16 cellular contexts compared by ENCODE assay signal in the genomic region with DNA sequence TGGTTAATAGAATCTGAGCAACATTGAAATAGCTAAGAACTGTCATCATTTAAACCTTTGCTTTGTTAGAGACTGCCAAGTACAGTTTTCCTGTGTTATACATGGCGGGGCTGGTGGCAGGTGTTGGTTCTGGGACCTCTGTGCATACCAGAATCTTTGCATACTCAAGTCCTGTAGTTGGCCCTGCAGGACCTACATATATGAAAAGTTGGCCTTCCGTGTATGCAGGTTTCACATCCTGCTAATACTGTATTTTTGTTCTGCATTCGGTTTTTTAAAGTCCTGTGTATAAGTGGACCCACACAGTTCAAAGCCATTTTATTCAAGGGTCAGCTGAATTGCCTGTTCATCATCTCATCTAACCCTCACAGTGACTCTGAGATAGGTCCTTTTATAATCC. TPM values are rescaled to one million over a fixed set of nuclear protein-coding genes. Genes with fewer than 3 reads are reported as not detected.
DNase-seq lines count a peak whose midpoint lies in the region; ATAC-seq and TF ChIP-seq lines count a peak whose summit lies in the region.
"Had no signal": no experiment of that assay in that cellular context is flagged by ENCODE, and none has a peak within 500 bp of the region (broad histone marks: within the 10 kb centered on the region; RNA-seq: fewer than 3 reads in every experiment).

No MANE protein-coding gene starts in this region.

- peaks cover 19% of the 10 kb centered on the region for H3K4me1 ChIP-seq in CD8-positive, alpha-beta T cell (ENCODE audit: insufficient read depth, low read length)
- H3K4me1 ChIP-seq in upper lobe of right lung = peaks cover 20% of the 10 kb centered on the region

- peak overlapping the region; percentile 73 for H3K27ac Mint-ChIP-seq in CD8-positive, alpha-beta T cell
- H3K27ac Mint-ChIP-seq in Calu3 (ENCODE audit: unreplicated experiment) = no peak overlapping the region

- no peak for DNase-seq in CD8-positive, alpha-beta T cell
- DNase-seq in KBM-7 (no peak), NCI-H1930 (lab: John Stamatoyannopoulos, UW) (no peak), Calu3 (no peak), upper lobe of right lung (no peak)
- DNase-seq: activated CD4-positive, alpha-beta T cell treated with anti-CD3 and anti-CD28 coated beads for 4 hours; DMS79; hippocampal formation; MM.1S; NCI-H524; stimulated activated naive CD8-positive, alpha-beta T cell treated with anti-CD3 and anti-CD28 coated beads, Interleukin-15, Interleukin-2, amounts not matched to agents 100 U/mL and 50 U/mL, for 24 hours had no signal

- H3K9me3 Mint-ChIP-seq in CD8-positive, alpha-beta T cell = no peaks in the 10 kb centered on the region
- H3K9me3 Mint-ChIP-seq in Calu3 (ENCODE audit: low read depth, unreplicated experiment) = no peaks in the 10 kb centered on the region

- peaks cover 67% of the 10 kb centered on the region for H3K36me3 Mint-ChIP-seq in CD8-positive, alpha-beta T cell
- peaks cover 40% of the 10 kb centered on the region for H3K36me3 Mint-ChIP-seq in Calu3 (ENCODE audit: insufficient read depth, unreplicated experiment)

- H3K4me3 Mint-ChIP-seq in CD8-positive, alpha-beta T cell = no peak overlapping the region
- no peak overlapping the region for H3K4me3 Mint-ChIP-seq in Calu3 (ENCODE audit: low read depth, unreplicated experiment)

- no peaks in the 10 kb centered on the region for H3K27me3 Mint-ChIP-seq in CD8-positive, alpha-beta T cell (ENCODE audit: low read depth)
- H3K27me3 Mint-ChIP-seq in Calu3 (ENCODE audit: unreplicated experiment) = no peaks in the 10 kb centered on the region

- peaks cover 29% of the 10 kb centered on the region for H3K36me3 ChIP-seq in CD8-positive, alpha-beta T cell (ENCODE audit: insufficient read depth, low read length)
- peaks cover 55% of the 10 kb centered on the region for H3K36me3 ChIP-seq in upper lobe of right lung

- no peak for ATAC-seq in CD8-positive, alpha-beta T cell
- peak; percentile 89 for ATAC-seq in GM19395 (IDR thresholded peaks at IDR 0.05; ENCODE audit: unreplicated experiment)
- ATAC-seq in HG02678 (IDR thresholded peaks at IDR 0.05; ENCODE audit: unreplicated experiment) = peak; percentile 94
- ATAC-seq in HG03432 (IDR thresholded peaks at IDR 0.05; ENCODE audit: unreplicated experiment) = peak; percentile 65
- ATAC-seq in upper lobe of right lung = no peak
- ATAC-seq: stimulated activated naive CD8-positive, alpha-beta T cell treated with anti-CD3 and anti-CD28 coated beads, Interleukin-15, Interleukin-2, amounts not matched to agents 100 U/mL and 50 U/mL, for 24 hours had no signal

- peaks cover 22% of the 10 kb centered on the region for H3K4me1 Mint-ChIP-seq in CD8-positive, alpha-beta T cell (ENCODE audit: low read depth)
- peaks cover 12% of the 10 kb centered on the region for H3K4me1 Mint-ChIP-seq in Calu3 (ENCODE audit: low read depth, unreplicated experiment)

- BruUV-seq in Calu3 (replicated peaks; lab: Mats Ljungman, UMichigan) = no TSS peak

- no peak for TF ChIP-seq CTCF in CD8-positive, alpha-beta T cell (IDR thresholded peaks at IDR 0.05)
- TF ChIP-seq CTCF in Calu3 (IDR thresholded peaks at IDR 0.05; ENCODE audit: unreplicated experiment) (no peak), upper lobe of right lung (IDR thresholded peaks at IDR 0.05) (no peak)

- POLR2A ChIA-PET in CD8-positive, alpha-beta T cell (lab: Charles Lee) = no interaction called here

- no peaks in the 10 kb centered on the region for H3K9me3 ChIP-seq in CD8-positive, alpha-beta T cell (ENCODE audit: low read length)
- H3K9me3 ChIP-seq in upper lobe of right lung = no peaks in the 10 kb centered on the region

- H3K27ac ChIP-seq in CD8-positive, alpha-beta T cell (ENCODE audit: low read depth, low read length) = no peak overlapping the region
- no peak overlapping the region for H3K27ac ChIP-seq in upper lobe of right lung
- H3K27ac ChIP-seq: cardiac muscle cell had no signal

- CTCF ChIA-PET in CD8-positive, alpha-beta T cell (lab: Charles Lee) = no interaction called here
- CTCF ChIA-PET in Calu3 (lab: Charles Lee) = no interaction called here

- H3K4me3 ChIP-seq in CD8-positive, alpha-beta T cell (ENCODE audit: low read depth, low read length) = no peak overlapping the region
- H3K4me3 ChIP-seq in upper lobe of right lung = no peak overlapping the region
- H3K4me3 ChIP-seq: cardiac muscle cell, SK-N-MC had no signal

- in situ Hi-C loops in KBM-7 (cut with MboI; ENCODE audit: low pct_unique_long_range_greater_than_20kb, low sequenced_read_pairs) = no loop called here

- H3K27me3 ChIP-seq in CD8-positive, alpha-beta T cell (ENCODE audit: insufficient read depth, low read length) = no peaks in the 10 kb centered on the region
- H3K27me3 ChIP-seq in upper lobe of right lung = no peaks in the 10 kb centered on the region
- H3K27me3 ChIP-seq: cardiac muscle cell had no signal

- intact Hi-C loops in CD8-positive, alpha-beta T cell (cut with DNase I, micrococcal nuclease) = no loop called here
- intact Hi-C loops in Calu3 (cut with micrococcal nuclease; ENCODE audit: unreplicated experiment) = no loop called here
- intact Hi-C loops in upper lobe of right lung (cut with DNase I) = no loop called here

RNA-seq across cellular contexts. Expression of gene LARP1, which starts 36.4 kb away (rescaled TPM):
- total RNA-seq in CD8-positive, alpha-beta T cell = 10 to 100 TPM; 70.4 to 80.5 TPM
- 317 and 339 TPM in 2 replicates for total RNA-seq in Calu3 (2022)
- total RNA-seq in upper lobe of right lung = 151 TPM

RNA-seq across cellular contexts. Expression of gene FAXDC2, which starts 58.9 kb away (rescaled TPM):
- under 1 TPM; 0.28 to 0.38 TPM for total RNA-seq in CD8-positive, alpha-beta T cell
- not detected in 2 replicates for total RNA-seq in Calu3 (2022)
- 79.0 TPM for total RNA-seq in upper lobe of right lung

Comparison
In these comparisons a context has a peak if more than half of its experiments do, and no peak if none do; other contexts are left out.
1. ATAC-seq: peak in GM19395 (single experiment), HG02678 (single experiment) and HG03432 (single experiment); none in CD8-positive, alpha-beta T cell (single experiment) and upper lobe of right lung (single experiment).
2. RNA of gene FAXDC2, which starts 58.9 kb away (total RNA-seq): 79.0 TPM in upper lobe of right lung (single experiment); 0.28 to 0.38 TPM in CD8-positive, alpha-beta T cell and not detected in Calu3; every median in the first group is over 10 times any median in the second.